In the genomic region with DNA sequence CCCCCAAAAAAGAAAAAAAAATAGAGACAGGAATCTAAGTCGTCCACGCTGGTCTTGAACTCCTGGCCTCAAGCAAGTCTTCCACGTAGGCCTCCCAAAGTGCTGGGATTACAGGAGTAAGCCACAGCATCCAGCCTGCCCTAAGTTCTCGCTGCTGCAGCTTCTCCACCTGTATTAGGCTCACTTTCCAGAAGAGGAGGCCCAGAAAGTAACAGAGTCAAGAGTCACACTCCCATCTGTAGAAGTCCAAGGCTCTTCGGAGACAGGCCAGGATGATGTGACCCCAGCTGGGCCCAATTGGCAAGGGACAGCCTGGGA, we compare ENCODE assay signal across 8 cellular contexts. TPM values are rescaled to one million over a fixed set of nuclear protein-coding genes. Genes with fewer than 3 reads are reported as not detected.
DNase-seq lines count a peak whose midpoint lies in the region; ATAC-seq and TF ChIP-seq lines count a peak whose summit lies in the region.

No MANE protein-coding gene starts in this region.

- peaks cover 15% of the 10 kb centered on the region for H3F3A ChIP-seq in DOHH2 (ENCODE audit: control insufficient read depth, insufficient read depth)

- no peak for TF ChIP-seq POLR2A in esophagus squamous epithelium (IDR thresholded peaks at IDR 0.05)

- peak overlapping the region; percentile 70 for H3K9ac ChIP-seq in SK-N-MC (ENCODE audit: insufficient read length)

- H3K4me3 ChIP-seq in DOHH2 (ENCODE audit: low read length) (peak overlapping the region; percentile 95), SK-N-MC (peak overlapping the region; percentile 94), esophagus squamous epithelium (peak overlapping the region; percentile 58 to 98 (median 91))

- 20 to 22% methylated on average over 4 to 5 of the region's 5 CpGs for WGBS in esophagus squamous epithelium, 2 donors

- TF ChIP-seq CTCF in DOHH2 (IDR thresholded peaks at IDR 0.05; ENCODE audit: low read depth, low read length, poor library complexity, severe bottlenecking) (no peak), esophagus squamous epithelium (IDR thresholded peaks at IDR 0.05) (no peak), progenitor cell of endocrine pancreas (IDR thresholded peaks at IDR 0.05; ENCODE audit: unreplicated experiment) (no peak)

- no peak for DNase-seq in SK-N-MC (ENCODE audit: low read depth, low spot score)
- no peak for DNase-seq in esophagus squamous epithelium (lab: John Stamatoyannopoulos, UW)
- DNase-seq in progenitor cell of endocrine pancreas (ENCODE audit: low spot score, unreplicated experiment): no peak
- DNase-seq in NCI-H2227 (lab: John Stamatoyannopoulos, UW; ENCODE audit: unreplicated experiment): no peak
- DNase-seq in central memory CD4-positive, alpha-beta T cell: no peak

- H3K27ac Mint-ChIP-seq in progenitor cell of endocrine pancreas: peak overlapping the region; percentile 96

- no peaks in the 10 kb centered on the region for H3K9me2 ChIP-seq in DOHH2 (replicated peaks; ENCODE audit: control insufficient read depth, low read length)

- H3K79me2 ChIP-seq in DOHH2 (ENCODE audit: control insufficient read depth, low read length): peaks cover 86% of the 10 kb centered on the region

- no peaks in the 10 kb centered on the region for H3K9me3 ChIP-seq in DOHH2 (ENCODE audit: control insufficient read depth, insufficient read depth, low read length)
- H3K9me3 ChIP-seq in SK-N-MC (ENCODE audit: low read depth, low read length): no peaks in the 10 kb centered on the region
- no peaks in the 10 kb centered on the region for H3K9me3 ChIP-seq in esophagus squamous epithelium

- no peaks in the 10 kb centered on the region for H3K27me3 Mint-ChIP-seq in progenitor cell of endocrine pancreas

- peaks cover 51% of the 10 kb centered on the region for H3K4me1 Mint-ChIP-seq in progenitor cell of endocrine pancreas (ENCODE audit: low read depth)

- no peaks in the 10 kb centered on the region for H3K27me3 ChIP-seq in DOHH2 (ENCODE audit: control insufficient read depth, low read length)
- H3K27me3 ChIP-seq in esophagus squamous epithelium: no peaks in the 10 kb centered on the region

- peak overlapping the region; percentile 92 for H3K4me2 ChIP-seq in DOHH2 (ENCODE audit: low read length)

- H3K36me3 Mint-ChIP-seq in progenitor cell of endocrine pancreas (ENCODE audit: insufficient read depth): no peaks in the 10 kb centered on the region

- H3K4me1 ChIP-seq in DOHH2 (ENCODE audit: control insufficient read depth, low read length) (peaks cover 67% of the 10 kb centered on the region), esophagus squamous epithelium (peaks cover 52 to 89% (median 61%) of the 10 kb centered on the region in 3 donors)

- no peaks in the 10 kb centered on the region for H3K9me3 Mint-ChIP-seq in progenitor cell of endocrine pancreas (ENCODE audit: low read depth)

- ATAC-seq in GM21528 (IDR thresholded peaks at IDR 0.05; ENCODE audit: low FRiP score, unreplicated experiment) (no peak), GM21447 (IDR thresholded peaks at IDR 0.05; ENCODE audit: unreplicated experiment) (no peak)

- H4K20me1 ChIP-seq in DOHH2 (ENCODE audit: control insufficient read depth, insufficient read depth, low read depth, low read length): peaks cover 36% of the 10 kb centered on the region

- H3K4me3 Mint-ChIP-seq in progenitor cell of endocrine pancreas (ENCODE audit: low read depth): peak overlapping the region; percentile 93

- H3K36me3 ChIP-seq in DOHH2 (ENCODE audit: control insufficient read depth, low read length): peaks cover 68% of the 10 kb centered on the region
- H3K36me3 ChIP-seq in SK-N-MC (ENCODE audit: insufficient read depth, low read length): no peaks in the 10 kb centered on the region
- no peaks in the 10 kb centered on the region for H3K36me3 ChIP-seq in esophagus squamous epithelium

- H3K27ac ChIP-seq in DOHH2 (ENCODE audit: low read depth, low read length) (peak overlapping the region; percentile 83), SK-N-MC (no peak overlapping the region), esophagus squamous epithelium (peak overlapping the region; percentile 89 to 99 (median 97))

- intact Hi-C loops in esophagus squamous epithelium (cut with DNase I): no loop called here

RNA-seq across cellular contexts. Expression of a gene that starts 1.8 kb away (rescaled TPM):
- 10 to 100 TPM; 16.9 to 65.0 (median 24.0) TPM for total RNA-seq in esophagus squamous epithelium
- total RNA-seq in progenitor cell of endocrine pancreas: 48.2 and 54.1 TPM in 2 replicates

RNA-seq across cellular contexts. Expression of a gene that starts 41.3 kb away (rescaled TPM):
- total RNA-seq in esophagus squamous epithelium (10 to 100 TPM; 12.5 to 18.5 (median 15.7) TPM), progenitor cell of endocrine pancreas (34.0 and 37.7 TPM in 2 replicates)

RNA-seq across cellular contexts. Expression of a gene that starts 48.4 kb away (rescaled TPM):
- total RNA-seq in esophagus squamous epithelium (1 to 10 TPM in 3 of 4 donors, not detected in 1; 3.1 to 4.6 (median 3.6) TPM), progenitor cell of endocrine pancreas (3.4 and 3.6 TPM in 2 replicates)
